ENCODE assay signal across 16 cellular contexts in the genomic region with DNA sequence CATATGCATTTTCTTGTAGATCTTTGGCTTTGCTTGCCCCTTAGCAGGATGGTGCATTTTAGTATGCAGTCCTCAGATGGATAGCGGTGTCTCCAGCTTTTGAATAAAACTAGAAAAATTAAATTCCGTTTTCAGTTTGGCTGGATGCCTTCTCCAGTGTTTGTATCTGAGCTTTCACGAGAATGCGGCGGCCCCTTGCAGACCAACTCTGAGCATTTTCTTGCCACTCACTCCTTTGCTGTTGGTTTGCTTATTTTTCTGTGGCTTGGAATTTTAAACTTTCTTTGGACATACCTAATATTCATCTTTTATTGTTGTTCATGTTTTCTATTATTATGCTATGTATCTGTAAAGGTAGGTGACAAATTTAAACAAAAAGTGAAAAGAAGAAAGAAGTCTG.
DNase-seq lines count a peak whose midpoint lies in the region; ATAC-seq and TF ChIP-seq lines count a peak whose summit lies in the region.
"Had no signal": no experiment of that assay in that cellular context is flagged by ENCODE, and none has a peak within 500 bp of the region (broad histone marks: within the 10 kb centered on the region; RNA-seq: fewer than 3 reads in every experiment).

No MANE protein-coding gene starts in this region.

- H3K27ac ChIP-seq in ACC112 (ENCODE audit: low read depth, low read length): peak overlapping the region; percentile 27; the same call in 1 of the 2 replicates
- peak overlapping the region; percentile 1 for H3K27ac ChIP-seq in cingulate gyrus (ENCODE audit: low read depth, low read length)
- H3K27ac ChIP-seq in left ventricle myocardium inferior (replicated peaks): peak overlapping the region; percentile 67
- H3K27ac ChIP-seq in stomach smooth muscle (ENCODE audit: low read length): no peak overlapping the region

- no peak for ATAC-seq in stimulated activated naive CD8-positive, alpha-beta T cell treated with anti-CD3 and anti-CD28 coated beads, Interleukin-15, Interleukin-2, amounts not matched to agents 100 U/mL and 50 U/mL, for 24 hours
- no peak for ATAC-seq in HG03025 (IDR thresholded peaks at IDR 0.05; ENCODE audit: low FRiP score, unreplicated experiment)
- ATAC-seq: GM12878, Panc1 had no signal

- no peak overlapping the region for H2AFZ ChIP-seq in ACC112 (ENCODE audit: low read length, unreplicated experiment)

- TF ChIP-seq CTCF in left ventricle myocardium inferior (IDR thresholded peaks at IDR 0.05; ENCODE audit: borderline replicate concordance): no peak

- peaks cover 7% of the 10 kb centered on the region for H3K79me2 ChIP-seq in ACC112 (ENCODE audit: control insufficient read depth, insufficient read depth, low read length, unreplicated experiment)

- peak overlapping the region in 1 of 2 donors; percentile 4 for H3K9ac ChIP-seq in stomach smooth muscle (ENCODE audit: low read length in 2 of 2)

- intact Hi-C loops in left ventricle myocardium inferior (cut with micrococcal nuclease): no loop called here

- H3K4me3 ChIP-seq in ACC112 (ENCODE audit: low read depth, low read length) (peak overlapping the region; percentile 56), left ventricle myocardium inferior (peak overlapping the region; percentile 32), stomach smooth muscle (ENCODE audit: low read length in 2 of 2) (peak overlapping the region; percentile 27 to 35)
- H3K4me3 ChIP-seq: GM12878 had no signal

- H3K4me1 ChIP-seq in ACC112 (ENCODE audit: control insufficient read depth, insufficient read depth, low read length, unreplicated experiment) (peaks cover 60% of the 10 kb centered on the region), left ventricle myocardium inferior (peaks cover 68% of the 10 kb centered on the region), stomach smooth muscle (ENCODE audit: control insufficient read depth, insufficient read depth, low read length) (peaks cover 9% of the 10 kb centered on the region)

- no peak for DNase-seq in left ventricle myocardium inferior
- DNase-seq in stimulated activated naive CD8-positive, alpha-beta T cell treated with anti-CD3 and anti-CD28 coated beads, Interleukin-15, Interleukin-2, amounts not matched to agents 100 U/mL and 50 U/mL, for 24 hours: no peak
- no peak for DNase-seq in NOMO-1 treated with dmso at 0.1 percent for 144 hours (lab: John Stamatoyannopoulos, UW; ENCODE audit: unreplicated experiment)
- no peak for DNase-seq in cerebellar nuclear complex (lab: John Stamatoyannopoulos, UW)
- DNase-seq: H9, Karpas-422, MM.1S, NCI-H1105 treated with DMSO at 0.1 percent for 48 hours, NCI-H187 treated with DMSO at 0.1 percent for 48 hours, NCI-H82 had no signal

- H3K9me3 ChIP-seq in left ventricle myocardium inferior (replicated peaks): no peaks in the 10 kb centered on the region
- H3K9me3 ChIP-seq in stomach smooth muscle (ENCODE audit: control insufficient read depth in 2 of 2, low read length in 2 of 2): no peaks in the 10 kb centered on the region

- H3K36me3 ChIP-seq in ACC112 (ENCODE audit: insufficient read depth, low read length) (no peaks in the 10 kb centered on the region), left ventricle myocardium inferior (no peaks in the 10 kb centered on the region), stomach smooth muscle (ENCODE audit: control insufficient read depth in 2 of 2, insufficient read depth in 2 of 2, low read length in 2 of 2) (no peaks in the 10 kb centered on the region)

- H3K27me3 ChIP-seq in ACC112 (ENCODE audit: insufficient read depth, low read length): no peaks in the 10 kb centered on the region
- no peaks in the 10 kb centered on the region for H3K27me3 ChIP-seq in left ventricle myocardium inferior (ENCODE audit: low read depth)
- no peaks in the 10 kb centered on the region for H3K27me3 ChIP-seq in stomach smooth muscle (ENCODE audit: control insufficient read depth in 1 of 2, insufficient read depth in 2 of 2, low read length in 2 of 2)
